Comparison of ENCODE assay signal across 17 cellular contexts in genomic region chr14:75645051-75645450, GRCh38.
"Had no signal": no experiment of that assay in that cellular context is flagged by ENCODE, and none has a peak within 500 bp of the region (broad histone marks: within the 10 kb centered on the region; RNA-seq: fewer than 3 reads in every experiment).

No MANE protein-coding gene starts in this region.

- ATAC-seq: activated naive CD8-positive, alpha-beta T cell treated with anti-CD3 and anti-CD28 coated beads, Interleukin-2, amount 50 U/mL, for 24 hours; heart left ventricle; right lobe of liver; stimulated activated naive CD8-positive, alpha-beta T cell treated with anti-CD3 and anti-CD28 coated beads, Interleukin-15, amount 100 ng/mL, for 72 hours had no signal

- DNase-seq: activated CD4-positive, alpha-beta T cell treated with anti-CD3 and anti-CD28 coated beads for 1 hour; activated CD4-positive, alpha-beta T cell treated with anti-CD3 and anti-CD28 coated beads, Interleukin-2, amount 50 U/mL, for 4 hours; activated naive CD4-positive, alpha-beta T cell; activated naive CD8-positive, alpha-beta T cell treated with anti-CD3 and anti-CD28 coated beads, Interleukin-2, amount 50 U/mL, for 24 hours; activated T-cell treated with anti-CD3 and anti-CD28 coated beads for 4 hours; aorta; cerebellar nuclear complex; effector CD8-positive, alpha-beta T cell; foreskin melanocyte; heart left ventricle; immature natural killer cell; stimulated activated CD4-positive, alpha-beta T cell treated with anti-CD3 and anti-CD28 coated beads, Interleukin-1b, Interleukin-23, amount 100 ng/mL, for 48 hours; stimulated activated naive CD8-positive, alpha-beta T cell treated with anti-CD3 and anti-CD28 coated beads, Interleukin-15, amount 100 ng/mL, for 72 hours had no signal

- H3K9me3 Mint-ChIP-seq: activated naive CD8-positive, alpha-beta T cell treated with anti-CD3 and anti-CD28 coated beads, Interleukin-2, amount 50 U/mL, for 24 hours; immature natural killer cell; neural crest cell; stimulated activated naive CD8-positive, alpha-beta T cell treated with anti-CD3 and anti-CD28 coated beads, Interleukin-15, amount 100 ng/mL, for 72 hours had no signal

- H3K4me3 Mint-ChIP-seq: activated naive CD8-positive, alpha-beta T cell treated with anti-CD3 and anti-CD28 coated beads, Interleukin-2, amount 50 U/mL, for 24 hours; immature natural killer cell; neural crest cell; stimulated activated naive CD8-positive, alpha-beta T cell treated with anti-CD3 and anti-CD28 coated beads, Interleukin-15, amount 100 ng/mL, for 72 hours had no signal

- H3K27me3 Mint-ChIP-seq: activated naive CD8-positive, alpha-beta T cell treated with anti-CD3 and anti-CD28 coated beads, Interleukin-2, amount 50 U/mL, for 24 hours; stimulated activated naive CD8-positive, alpha-beta T cell treated with anti-CD3 and anti-CD28 coated beads, Interleukin-15, amount 100 ng/mL, for 72 hours had no signal

- H3K27me3 ChIP-seq: breast epithelium, heart left ventricle, right lobe of liver had no signal

- H3K36me3 ChIP-seq: breast epithelium, prostate gland had no signal

- H3K4me3 ChIP-seq: breast epithelium, heart left ventricle, prostate gland, right lobe of liver had no signal

- H3K4me1 Mint-ChIP-seq: activated naive CD8-positive, alpha-beta T cell treated with anti-CD3 and anti-CD28 coated beads, Interleukin-2, amount 50 U/mL, for 24 hours; immature natural killer cell; stimulated activated naive CD8-positive, alpha-beta T cell treated with anti-CD3 and anti-CD28 coated beads, Interleukin-15, amount 100 ng/mL, for 72 hours had no signal

- H3K27ac ChIP-seq: breast epithelium, heart left ventricle had no signal

- H3K27ac Mint-ChIP-seq: activated naive CD8-positive, alpha-beta T cell treated with anti-CD3 and anti-CD28 coated beads, Interleukin-2, amount 50 U/mL, for 24 hours; immature natural killer cell; stimulated activated naive CD8-positive, alpha-beta T cell treated with anti-CD3 and anti-CD28 coated beads, Interleukin-15, amount 100 ng/mL, for 72 hours had no signal
